ENCODE assay signal across 1 cellular context in the genomic region with DNA sequence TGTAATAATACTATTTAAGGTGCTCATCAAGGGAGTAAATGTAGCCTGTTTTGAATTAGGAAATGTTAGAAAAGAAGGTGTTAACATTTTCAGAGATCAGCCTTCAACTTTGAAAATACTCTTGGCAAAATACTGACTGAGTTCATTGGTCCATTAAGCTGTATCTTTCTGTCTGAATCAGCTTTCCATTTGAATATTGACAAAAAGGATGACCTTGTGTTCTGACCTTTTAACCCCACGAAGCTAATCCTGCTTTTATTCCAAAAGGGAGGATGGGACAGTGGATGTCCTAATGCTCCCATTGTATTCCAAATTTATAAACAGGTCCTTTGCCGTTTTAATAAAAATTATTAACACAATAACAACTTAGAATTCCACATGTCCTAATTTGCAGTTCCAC.
TF ChIP-seq lines count a peak whose summit lies in the region.

No MANE protein-coding gene starts in this region.

TF ChIP-seq in HepG2, 621 proteins besides CTCF, POLR2A, EP300 and RAD21 (continued from another document):
- TF ChIP-seq, protein P1, sequence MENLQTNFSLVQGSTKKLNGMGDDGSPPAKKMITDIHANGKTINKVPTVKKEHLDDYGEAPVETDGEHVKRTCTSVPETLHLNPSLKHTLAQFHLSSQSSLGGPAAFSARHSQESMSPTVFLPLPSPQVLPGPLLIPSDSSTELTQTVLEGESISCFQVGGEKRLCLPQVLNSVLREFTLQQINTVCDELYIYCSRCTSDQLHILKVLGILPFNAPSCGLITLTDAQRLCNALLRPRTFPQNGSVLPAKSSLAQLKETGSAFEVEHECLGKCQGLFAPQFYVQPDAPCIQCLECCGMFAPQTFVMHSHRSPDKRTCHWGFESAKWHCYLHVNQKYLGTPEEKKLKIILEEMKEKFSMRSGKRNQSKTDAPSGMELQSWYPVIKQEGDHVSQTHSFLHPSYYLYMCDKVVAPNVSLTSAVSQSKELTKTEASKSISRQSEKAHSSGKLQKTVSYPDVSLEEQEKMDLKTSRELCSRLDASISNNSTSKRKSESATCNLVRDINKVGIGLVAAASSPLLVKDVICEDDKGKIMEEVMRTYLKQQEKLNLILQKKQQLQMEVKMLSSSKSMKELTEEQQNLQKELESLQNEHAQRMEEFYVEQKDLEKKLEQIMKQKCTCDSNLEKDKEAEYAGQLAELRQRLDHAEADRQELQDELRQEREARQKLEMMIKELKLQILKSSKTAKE (CRISPR knock-in tag; IDR thresholded peaks at IDR 0.05; ENCODE audit: borderline replicate concordance), result no peak
- TF ChIP-seq ZNF33A (CRISPR knock-in tag; IDR thresholded peaks at IDR 0.05; ENCODE audit: borderline replicate concordance), result no peak
- TF ChIP-seq, protein P2, sequence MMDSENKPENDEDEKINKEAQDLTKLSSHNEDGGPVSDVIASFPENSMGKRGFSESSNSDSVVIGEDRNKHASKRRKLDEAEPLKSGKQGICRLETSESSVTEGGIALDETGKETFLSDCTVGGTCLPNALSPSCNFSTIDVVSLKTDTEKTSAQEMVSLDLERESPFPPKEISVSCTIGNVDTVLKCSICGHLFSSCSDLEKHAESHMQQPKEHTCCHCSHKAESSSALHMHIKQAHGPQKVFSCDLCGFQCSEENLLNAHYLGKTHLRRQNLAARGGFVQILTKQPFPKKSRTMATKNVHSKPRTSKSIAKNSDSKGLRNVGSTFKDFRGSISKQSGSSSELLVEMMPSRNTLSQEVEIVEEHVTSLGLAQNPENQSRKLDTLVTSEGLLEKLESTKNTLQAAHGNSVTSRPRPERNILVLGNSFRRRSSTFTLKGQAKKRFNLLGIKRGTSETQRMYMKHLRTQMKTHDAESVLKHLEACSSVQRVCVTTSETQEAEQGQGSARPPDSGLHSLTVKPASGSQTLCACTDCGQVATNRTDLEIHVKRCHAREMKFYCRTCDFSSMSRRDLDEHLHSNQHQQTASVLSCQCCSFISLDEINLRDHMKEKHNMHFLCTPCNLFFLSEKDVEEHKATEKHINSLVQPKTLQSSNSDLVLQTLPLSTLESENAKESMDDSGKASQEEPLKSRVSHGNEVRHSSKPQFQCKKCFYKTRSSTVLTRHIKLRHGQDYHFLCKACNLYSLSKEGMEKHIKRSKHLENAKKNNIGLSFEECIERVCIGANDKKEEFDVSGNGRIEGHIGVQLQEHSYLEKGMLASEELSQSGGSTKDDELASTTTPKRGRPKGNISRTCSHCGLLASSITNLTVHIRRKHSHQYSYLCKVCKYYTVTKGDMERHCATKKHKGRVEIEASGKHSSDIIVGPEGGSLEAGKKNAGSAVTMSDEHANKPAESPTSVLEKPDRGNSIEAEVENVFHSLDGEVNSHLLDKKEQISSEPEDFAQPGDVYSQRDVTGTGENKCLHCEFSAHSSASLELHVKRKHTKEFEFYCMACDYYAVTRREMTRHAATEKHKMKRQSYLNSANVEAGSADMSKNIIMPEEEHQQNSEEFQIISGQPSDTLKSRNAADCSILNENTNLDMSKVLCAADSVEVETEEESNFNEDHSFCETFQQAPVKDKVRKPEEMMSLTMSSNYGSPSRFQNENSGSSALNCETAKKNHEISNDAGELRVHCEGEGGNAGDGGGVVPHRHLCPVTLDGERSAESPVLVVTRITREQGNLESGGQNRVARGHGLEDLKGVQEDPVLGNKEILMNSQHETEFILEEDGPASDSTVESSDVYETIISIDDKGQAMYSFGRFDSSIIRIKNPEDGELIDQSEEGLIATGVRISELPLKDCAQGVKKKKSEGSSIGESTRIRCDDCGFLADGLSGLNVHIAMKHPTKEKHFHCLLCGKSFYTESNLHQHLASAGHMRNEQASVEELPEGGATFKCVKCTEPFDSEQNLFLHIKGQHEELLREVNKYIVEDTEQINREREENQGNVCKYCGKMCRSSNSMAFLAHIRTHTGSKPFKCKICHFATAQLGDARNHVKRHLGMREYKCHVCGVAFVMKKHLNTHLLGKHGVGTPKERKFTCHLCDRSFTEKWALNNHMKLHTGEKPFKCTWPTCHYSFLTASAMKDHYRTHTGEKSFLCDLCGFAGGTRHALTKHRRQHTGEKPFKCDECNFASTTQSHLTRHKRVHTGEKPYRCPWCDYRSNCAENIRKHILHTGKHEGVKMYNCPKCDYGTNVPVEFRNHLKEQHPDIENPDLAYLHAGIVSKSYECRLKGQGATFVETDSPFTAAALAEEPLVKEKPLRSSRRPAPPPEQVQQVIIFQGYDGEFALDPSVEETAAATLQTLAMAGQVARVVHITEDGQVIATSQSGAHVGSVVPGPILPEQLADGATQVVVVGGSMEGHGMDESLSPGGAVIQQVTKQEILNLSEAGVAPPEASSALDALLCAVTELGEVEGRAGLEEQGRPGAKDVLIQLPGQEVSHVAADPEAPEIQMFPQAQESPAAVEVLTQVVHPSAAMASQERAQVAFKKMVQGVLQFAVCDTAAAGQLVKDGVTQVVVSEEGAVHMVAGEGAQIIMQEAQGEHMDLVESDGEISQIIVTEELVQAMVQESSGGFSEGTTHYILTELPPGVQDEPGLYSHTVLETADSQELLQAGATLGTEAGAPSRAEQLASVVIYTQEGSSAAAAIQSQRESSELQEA (CRISPR knock-in tag; IDR thresholded peaks at IDR 0.05; ENCODE audit: not compliant biosample characterization), result no peak
- TF ChIP-seq, protein P3, sequence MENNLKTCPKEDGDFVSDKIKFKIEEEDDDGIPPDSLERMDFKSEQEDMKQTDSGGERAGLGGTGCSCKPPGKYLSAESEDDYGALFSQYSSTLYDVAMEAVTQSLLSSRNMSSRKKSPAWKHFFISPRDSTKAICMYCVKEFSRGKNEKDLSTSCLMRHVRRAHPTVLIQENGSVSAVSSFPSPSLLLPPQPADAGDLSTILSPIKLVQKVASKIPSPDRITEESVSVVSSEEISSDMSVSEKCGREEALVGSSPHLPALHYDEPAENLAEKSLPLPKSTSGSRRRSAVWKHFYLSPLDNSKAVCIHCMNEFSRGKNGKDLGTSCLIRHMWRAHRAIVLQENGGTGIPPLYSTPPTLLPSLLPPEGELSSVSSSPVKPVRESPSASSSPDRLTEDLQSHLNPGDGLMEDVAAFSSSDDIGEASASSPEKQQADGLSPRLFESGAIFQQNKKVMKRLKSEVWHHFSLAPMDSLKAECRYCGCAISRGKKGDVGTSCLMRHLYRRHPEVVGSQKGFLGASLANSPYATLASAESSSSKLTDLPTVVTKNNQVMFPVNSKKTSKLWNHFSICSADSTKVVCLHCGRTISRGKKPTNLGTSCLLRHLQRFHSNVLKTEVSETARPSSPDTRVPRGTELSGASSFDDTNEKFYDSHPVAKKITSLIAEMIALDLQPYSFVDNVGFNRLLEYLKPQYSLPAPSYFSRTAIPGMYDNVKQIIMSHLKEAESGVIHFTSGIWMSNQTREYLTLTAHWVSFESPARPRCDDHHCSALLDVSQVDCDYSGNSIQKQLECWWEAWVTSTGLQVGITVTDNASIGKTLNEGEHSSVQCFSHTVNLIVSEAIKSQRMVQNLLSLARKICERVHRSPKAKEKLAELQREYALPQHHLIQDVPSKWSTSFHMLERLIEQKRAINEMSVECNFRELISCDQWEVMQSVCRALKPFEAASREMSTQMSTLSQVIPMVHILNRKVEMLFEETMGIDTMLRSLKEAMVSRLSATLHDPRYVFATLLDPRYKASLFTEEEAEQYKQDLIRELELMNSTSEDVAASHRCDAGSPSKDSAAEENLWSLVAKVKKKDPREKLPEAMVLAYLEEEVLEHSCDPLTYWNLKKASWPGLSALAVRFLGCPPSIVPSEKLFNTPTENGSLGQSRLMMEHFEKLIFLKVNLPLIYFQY (CRISPR knock-in tag; IDR thresholded peaks at IDR 0.05; ENCODE audit: borderline replicate concordance), result no peak
- TF ChIP-seq HMG20A (CRISPR knock-in tag; IDR thresholded peaks at IDR 0.05; ENCODE audit: borderline replicate concordance), result no peak
- TF ChIP-seq PHF20 (CRISPR knock-in tag; IDR thresholded peaks at IDR 0.05), result no peak
- TF ChIP-seq SIN3B (IDR thresholded peaks at IDR 0.05; ENCODE audit: low read length), result no peak
- no peak for TF ChIP-seq SALL2 (CRISPR knock-in tag; IDR thresholded peaks at IDR 0.05)
- TF ChIP-seq, protein P4, sequence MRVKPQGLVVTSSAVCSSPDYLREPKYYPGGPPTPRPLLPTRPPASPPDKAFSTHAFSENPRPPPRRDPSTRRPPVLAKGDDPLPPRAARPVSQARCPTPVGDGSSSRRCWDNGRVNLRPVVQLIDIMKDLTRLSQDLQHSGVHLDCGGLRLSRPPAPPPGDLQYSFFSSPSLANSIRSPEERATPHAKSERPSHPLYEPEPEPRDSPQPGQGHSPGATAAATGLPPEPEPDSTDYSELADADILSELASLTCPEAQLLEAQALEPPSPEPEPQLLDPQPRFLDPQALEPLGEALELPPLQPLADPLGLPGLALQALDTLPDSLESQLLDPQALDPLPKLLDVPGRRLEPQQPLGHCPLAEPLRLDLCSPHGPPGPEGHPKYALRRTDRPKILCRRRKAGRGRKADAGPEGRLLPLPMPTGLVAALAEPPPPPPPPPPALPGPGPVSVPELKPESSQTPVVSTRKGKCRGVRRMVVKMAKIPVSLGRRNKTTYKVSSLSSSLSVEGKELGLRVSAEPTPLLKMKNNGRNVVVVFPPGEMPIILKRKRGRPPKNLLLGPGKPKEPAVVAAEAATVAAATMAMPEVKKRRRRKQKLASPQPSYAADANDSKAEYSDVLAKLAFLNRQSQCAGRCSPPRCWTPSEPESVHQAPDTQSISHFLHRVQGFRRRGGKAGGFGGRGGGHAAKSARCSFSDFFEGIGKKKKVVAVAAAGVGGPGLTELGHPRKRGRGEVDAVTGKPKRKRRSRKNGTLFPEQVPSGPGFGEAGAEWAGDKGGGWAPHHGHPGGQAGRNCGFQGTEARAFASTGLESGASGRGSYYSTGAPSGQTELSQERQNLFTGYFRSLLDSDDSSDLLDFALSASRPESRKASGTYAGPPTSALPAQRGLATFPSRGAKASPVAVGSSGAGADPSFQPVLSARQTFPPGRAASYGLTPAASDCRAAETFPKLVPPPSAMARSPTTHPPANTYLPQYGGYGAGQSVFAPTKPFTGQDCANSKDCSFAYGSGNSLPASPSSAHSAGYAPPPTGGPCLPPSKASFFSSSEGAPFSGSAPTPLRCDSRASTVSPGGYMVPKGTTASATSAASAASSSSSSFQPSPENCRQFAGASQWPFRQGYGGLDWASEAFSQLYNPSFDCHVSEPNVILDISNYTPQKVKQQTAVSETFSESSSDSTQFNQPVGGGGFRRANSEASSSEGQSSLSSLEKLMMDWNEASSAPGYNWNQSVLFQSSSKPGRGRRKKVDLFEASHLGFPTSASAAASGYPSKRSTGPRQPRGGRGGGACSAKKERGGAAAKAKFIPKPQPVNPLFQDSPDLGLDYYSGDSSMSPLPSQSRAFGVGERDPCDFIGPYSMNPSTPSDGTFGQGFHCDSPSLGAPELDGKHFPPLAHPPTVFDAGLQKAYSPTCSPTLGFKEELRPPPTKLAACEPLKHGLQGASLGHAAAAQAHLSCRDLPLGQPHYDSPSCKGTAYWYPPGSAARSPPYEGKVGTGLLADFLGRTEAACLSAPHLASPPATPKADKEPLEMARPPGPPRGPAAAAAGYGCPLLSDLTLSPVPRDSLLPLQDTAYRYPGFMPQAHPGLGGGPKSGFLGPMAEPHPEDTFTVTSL (CRISPR knock-in tag; IDR thresholded peaks at IDR 0.05; ENCODE audit: borderline replicate concordance), result no peak
- no peak for TF ChIP-seq MYNN (CRISPR knock-in tag; IDR thresholded peaks at IDR 0.05; ENCODE audit: low read depth)
